13 cellular contexts compared by ENCODE assay signal in genomic region chr5:99911971-99912370, GRCh38.
"Had no signal": no experiment of that assay in that cellular context is flagged by ENCODE, and none has a peak within 500 bp of the region (broad histone marks: within the 10 kb centered on the region; RNA-seq: fewer than 3 reads in every experiment).

No MANE protein-coding gene starts in this region.

- ATAC-seq: activated CD4-positive, alpha-beta T cell treated with anti-CD3 and anti-CD28 coated beads for 36 hours; lower lobe of right lung; natural killer cell treated with Interleukin-12 subunit alpha and Interleukin-12 subunit beta and Interleukin-15 and Interleukin-18, amount 100 ng/mL, for 72 hours; stimulated activated naive B cell treated with anti-CD40 and anti-IgM and Interleukin-4, amounts not matched to agents 10 μg/mL and 1 μg/mL and 100 μg/mL, for 72 hours had no signal

- H3K4me3 ChIP-seq: lower lobe of right lung, thoracic aorta, upper lobe of left lung had no signal

- DNase-seq: activated CD4-positive, alpha-beta memory T cell treated with anti-CD3 and anti-CD28 coated beads for 36 hours; activated CD4-positive, alpha-beta T cell treated with anti-CD3 and anti-CD28 coated beads for 36 hours; activated naive CD8-positive, alpha-beta T cell treated with anti-CD3 and anti-CD28 coated beads for 36 hours; activated T-cell treated with anti-CD3 and anti-CD28 coated beads for 4 hours; amniotic stem cell; effector CD4-positive, alpha-beta T cell; lower lobe of right lung; nucleus accumbens; stimulated activated naive B cell treated with anti-CD40 and anti-IgM and Interleukin-4, amounts not matched to agents 10 μg/mL and 1 μg/mL and 100 μg/mL, for 72 hours; upper lobe of left lung; WERI-Rb-1 had no signal

- H3K4me1 ChIP-seq: lower lobe of right lung, upper lobe of left lung had no signal

- H3K9me3 ChIP-seq: lower lobe of right lung, thoracic aorta, upper lobe of left lung had no signal

- H3K27me3 ChIP-seq: upper lobe of left lung had no signal

- H3K27ac ChIP-seq: lower lobe of right lung, thoracic aorta, upper lobe of left lung, WERI-Rb-1 had no signal

- H3K36me3 ChIP-seq: lower lobe of right lung, thoracic aorta, upper lobe of left lung, WERI-Rb-1 had no signal
